Comparison of ENCODE assay signal across 23 cellular contexts in genomic region chr11:57179701-57180100, GRCh38. TPM values are rescaled to one million over a fixed set of nuclear protein-coding genes. Genes with fewer than 3 reads are reported as not detected.
DNase-seq lines count a peak whose midpoint lies in the region; ATAC-seq and TF ChIP-seq lines count a peak whose summit lies in the region.
"Had no signal": no experiment of that assay in that cellular context is flagged by ENCODE, and none has a peak within 500 bp of the region (broad histone marks: within the 10 kb centered on the region; RNA-seq: fewer than 3 reads in every experiment).

No MANE protein-coding gene starts in this region.

- H3K9ac ChIP-seq in ES-I3 (ENCODE audit: low read depth, low read length), result peak overlapping the region; percentile 67; the same call in 1 of the 2 replicates
- H3K9ac ChIP-seq: BLaER1 had no signal

- no peaks in the 10 kb centered on the region for H3K9me3 Mint-ChIP-seq in nephron progenitor cell
- no peaks in the 10 kb centered on the region for H3K9me3 Mint-ChIP-seq in activated CD8-positive, alpha-beta memory T cell treated with anti-CD3 and anti-CD28 coated beads, Interleukin-2, amount 10 ng/mL, durations not matched to agents 7 days and 5 days (ENCODE audit: low read depth)
- H3K9me3 Mint-ChIP-seq: HFFc6 had no signal

- no peak overlapping the region for H3K4me3 ChIP-seq in hepatocyte
- H3K4me3 ChIP-seq: BLaER1, coronary artery had no signal

- H2AFZ ChIP-seq in hepatocyte, result no peak overlapping the region

- H3K4me1 Mint-ChIP-seq in nephron progenitor cell, result peaks cover 31% of the 10 kb centered on the region
- no peaks in the 10 kb centered on the region for H3K4me1 Mint-ChIP-seq in activated CD8-positive, alpha-beta memory T cell treated with anti-CD3 and anti-CD28 coated beads, Interleukin-2, amount 10 ng/mL, durations not matched to agents 7 days and 5 days
- H3K4me1 Mint-ChIP-seq: activated B cell treated with CpG ODN at 0.5 μM for 24 hours had no signal

- peak overlapping the region; percentile 76 for H3K4me3 Mint-ChIP-seq in nephron progenitor cell
- H3K4me3 Mint-ChIP-seq in activated CD8-positive, alpha-beta memory T cell treated with anti-CD3 and anti-CD28 coated beads, Interleukin-2, amount 10 ng/mL, durations not matched to agents 7 days and 5 days, result no peak overlapping the region
- H3K4me3 Mint-ChIP-seq: activated B cell treated with CpG ODN at 0.5 μM for 24 hours, HFFc6 had no signal

- no peaks in the 10 kb centered on the region for H3K36me3 Mint-ChIP-seq in nephron progenitor cell (ENCODE audit: low read depth)
- H3K36me3 Mint-ChIP-seq in activated CD8-positive, alpha-beta memory T cell treated with anti-CD3 and anti-CD28 coated beads, Interleukin-2, amount 10 ng/mL, durations not matched to agents 7 days and 5 days, result no peaks in the 10 kb centered on the region

- H3K4me1 ChIP-seq in ES-I3 (ENCODE audit: insufficient read depth, low read length) (peaks cover 3% of the 10 kb centered on the region; the same call in 1 of the 2 replicates), hepatocyte (ENCODE audit: insufficient read depth) (no peaks in the 10 kb centered on the region)
- H3K4me1 ChIP-seq: BLaER1, Caco-2 had no signal

- no peaks in the 10 kb centered on the region for H4K20me1 ChIP-seq in hepatocyte (ENCODE audit: insufficient read depth, poor library complexity, severe bottlenecking)
- H4K20me1 ChIP-seq: BLaER1 had no signal

- H3K27me3 ChIP-seq in hepatocyte, result peaks cover 40% of the 10 kb centered on the region
- H3K27me3 ChIP-seq: BLaER1 had no signal

- H3K9me2 ChIP-seq in hepatocyte (replicated peaks; ENCODE audit: insufficient read depth), result no peaks in the 10 kb centered on the region

- DNase-seq in NCI-H2227 (lab: John Stamatoyannopoulos, UW; ENCODE audit: unreplicated experiment) (peak; percentile 68), hepatocyte (ENCODE audit: low spot score) (no peak), nephron progenitor cell (no peak), NCI-H1694 (lab: John Stamatoyannopoulos, UW) (no peak)
- no peak for DNase-seq in activated CD8-positive, alpha-beta memory T cell treated with anti-CD3 and anti-CD28 coated beads, Interleukin-2, amount 10 ng/mL, durations not matched to agents 7 days and 5 days
- no peak for DNase-seq in stimulated activated naive CD4-positive, alpha-beta T cell (lab: John Stamatoyannopoulos, UW)
- DNase-seq: activated B cell treated with CpG ODN at 0.5 μM for 24 hours; activated CD4-positive, alpha-beta T cell treated with anti-CD3 and anti-CD28 coated beads, Interleukin-2, amount 50 U/mL, for 48 hours; activated effector memory CD4-positive, alpha-beta T cell treated with anti-CD3 and anti-CD28 coated beads, Interleukin-2, amount 50 U/mL, for 16 hours; Caco-2; DND-41; HFFc6; NCI-H1092 treated with DMSO at 0.1 percent for 48 hours; NCI-H2107; NCI-H526 treated with DMSO at 0.1 percent for 48 hours had no signal

- H3K4me2 ChIP-seq in hepatocyte, result peak overlapping the region; percentile 67
- H3K4me2 ChIP-seq: BLaER1 had no signal

- H3K36me3 ChIP-seq in ES-I3 (ENCODE audit: insufficient read depth, low read length) (no peaks in the 10 kb centered on the region), hepatocyte (replicated peaks; ENCODE audit: insufficient read depth, low read depth) (no peaks in the 10 kb centered on the region)
- H3K36me3 ChIP-seq: BLaER1 had no signal

- H3K79me2 ChIP-seq in hepatocyte, result no peaks in the 10 kb centered on the region

- H3K9me3 ChIP-seq in ES-I3 (ENCODE audit: control insufficient read depth, insufficient read depth, low read length) (no peaks in the 10 kb centered on the region), hepatocyte (ENCODE audit: low read depth) (no peaks in the 10 kb centered on the region)
- H3K9me3 ChIP-seq: Caco-2 had no signal

- no peak overlapping the region for H3K27ac ChIP-seq in hepatocyte
- H3K27ac ChIP-seq: BLaER1, coronary artery had no signal

- 45% methylated on average over 7 of the region's 8 CpGs for WGBS in hepatocyte (ENCODE audit: low lambda C conversion rate, missing lambda C conversion rate)

- peaks cover 14% of the 10 kb centered on the region for H3K27me3 Mint-ChIP-seq in nephron progenitor cell (ENCODE audit: low read depth, poor library complexity)
- H3K27me3 Mint-ChIP-seq in activated CD8-positive, alpha-beta memory T cell treated with anti-CD3 and anti-CD28 coated beads, Interleukin-2, amount 10 ng/mL, durations not matched to agents 7 days and 5 days, result peaks cover 34% of the 10 kb centered on the region

- TF ChIP-seq CTCF in hepatocyte (IDR thresholded peaks at IDR 0.05; ENCODE audit: poor library complexity) (no peak), nephron progenitor cell (IDR thresholded peaks at IDR 0.05) (no peak)

- no peak for ATAC-seq in activated CD8-positive, alpha-beta memory T cell treated with anti-CD3 and anti-CD28 coated beads, Interleukin-2, amount 10 ng/mL, durations not matched to agents 7 days and 5 days
- no peak for ATAC-seq in HG03442 (IDR thresholded peaks at IDR 0.05; ENCODE audit: unreplicated experiment)
- ATAC-seq: SK-N-SH treated with all-trans-retinoic acid at 6 μM for 48 hours had no signal

- H3K27ac Mint-ChIP-seq in nephron progenitor cell, result no peak overlapping the region
- no peak overlapping the region for H3K27ac Mint-ChIP-seq in activated CD8-positive, alpha-beta memory T cell treated with anti-CD3 and anti-CD28 coated beads, Interleukin-2, amount 10 ng/mL, durations not matched to agents 7 days and 5 days
- H3K27ac Mint-ChIP-seq: activated B cell treated with CpG ODN at 0.5 μM for 24 hours, HFFc6 had no signal

- CTCF ChIA-PET in activated CD8-positive, alpha-beta memory T cell treated with anti-CD3 and anti-CD28 coated beads, Interleukin-2, amount 10 ng/mL, durations not matched to agents 7 days and 5 days (lab: Charles Lee), result no interaction called here

RNA-seq across cellular contexts. Expression of gene LRRC55, which starts 2.1 kb away (rescaled TPM):
- total RNA-seq in hepatocyte, result 0.10 TPM in 1 of 2 replicates, not detected in the other
- polyA plus RNA-seq in hepatocyte, result not detected in 2 replicates
- not detected for total RNA-seq in activated CD8-positive, alpha-beta memory T cell treated with anti-CD3 and anti-CD28 coated beads, Interleukin-2, amount 10 ng/mL, durations not matched to agents 7 days and 5 days
- total RNA-seq: activated B cell treated with CpG ODN at 0.5 μM for 24 hours, bronchial epithelial cell, Caco-2, endothelial cell of umbilical vein, HFFc6 had no signal
- polyA plus RNA-seq: endothelial cell of umbilical vein had no signal

RNA-seq across cellular contexts. Expression of gene APLNR, which starts 57.3 kb away (rescaled TPM):
- 0.48 and 1.9 TPM in 2 replicates for total RNA-seq in hepatocyte
- 3.3 and 3.9 TPM in 2 replicates for polyA plus RNA-seq in hepatocyte
- not detected for total RNA-seq in activated CD8-positive, alpha-beta memory T cell treated with anti-CD3 and anti-CD28 coated beads, Interleukin-2, amount 10 ng/mL, durations not matched to agents 7 days and 5 days
- total RNA-seq: activated B cell treated with CpG ODN at 0.5 μM for 24 hours, bronchial epithelial cell, Caco-2, HFFc6, kidney epithelial cell had no signal
